9 cellular contexts compared by ENCODE assay signal in genomic region chr1:30719406-30720270, GRCh38. TPM values are rescaled to one million over a fixed set of nuclear protein-coding genes. Genes with fewer than 3 reads are reported as not detected.
DNase-seq lines count a peak whose midpoint lies in the region; ATAC-seq, FAIRE-seq and TF ChIP-seq lines count a peak whose summit lies in the region.
"Had no signal": no experiment of that assay in that cellular context is flagged by ENCODE, and none has a peak within 500 bp of the region (broad histone marks: within the 10 kb centered on the region; RNA-seq: fewer than 3 reads in every experiment).

No MANE protein-coding gene starts in this region.

- H3K18ac ChIP-seq in trophoblast cell (ENCODE audit: low read length), result no peak overlapping the region

- H3K36me3 ChIP-seq in SJCRH30, result no peaks in the 10 kb centered on the region
- no peaks in the 10 kb centered on the region for H3K36me3 ChIP-seq in trophoblast cell (ENCODE audit: control insufficient read depth in 1 of 2, insufficient read depth in 2 of 2, low read length in 2 of 2)

- peaks cover 8% of the 10 kb centered on the region for H3K9me3 Mint-ChIP-seq in activated T-cell treated with anti-CD3 and anti-CD28 coated beads, Interleukin-2, amount 50 U/mL, for 4 hours

- peaks cover 2% of the 10 kb centered on the region for H3K36me3 Mint-ChIP-seq in activated T-cell treated with anti-CD3 and anti-CD28 coated beads, Interleukin-2, amount 50 U/mL, for 4 hours (ENCODE audit: insufficient read depth)

- no peak overlapping the region for H4K12ac ChIP-seq in trophoblast cell (ENCODE audit: low read depth, low read length)

- H2AK5ac ChIP-seq in trophoblast cell (ENCODE audit: low read length), result no peak overlapping the region

- peak overlapping the region; percentile 93 for H3K4me2 ChIP-seq in trophoblast cell (ENCODE audit: low read length)

- peaks cover 3% of the 10 kb centered on the region for H3K79me2 ChIP-seq in trophoblast cell (ENCODE audit: control insufficient read depth, insufficient read depth, low read length, poor library complexity)

- ATAC-seq in activated T-cell treated with anti-CD3 and anti-CD28 coated beads, Interleukin-2, amount 50 U/mL, for 4 hours, result no peak

- H4K8ac ChIP-seq in trophoblast cell (ENCODE audit: low read depth, low read length), result no peak overlapping the region

- WGBS in trophoblast cell (ENCODE audit: extremely low coverage, insufficient coverage, insufficient read length), result no CpG with 5 or more reads among the region's 21 CpGs

- H3K9ac ChIP-seq in trophoblast cell (ENCODE audit: low read length), result peak overlapping the region; percentile 10

- H3K4me1 ChIP-seq in SJCRH30 (no peaks in the 10 kb centered on the region), trophoblast cell (ENCODE audit: control insufficient read depth in 1 of 2, insufficient read depth in 2 of 2, low read length in 2 of 2) (peaks cover 0 to 4% of the 10 kb centered on the region in 2 experiments)

- peak overlapping the region; percentile 86 for H3K4me3 Mint-ChIP-seq in activated T-cell treated with anti-CD3 and anti-CD28 coated beads, Interleukin-2, amount 50 U/mL, for 4 hours

- H3K79me1 ChIP-seq in trophoblast cell (ENCODE audit: low read length), result peaks cover 5% of the 10 kb centered on the region

- H2BK120ac ChIP-seq in trophoblast cell (ENCODE audit: insufficient read depth, low read length, poor library complexity), result no peak overlapping the region

- H3K4ac ChIP-seq in trophoblast cell (ENCODE audit: low read depth, low read length), result no peak overlapping the region

- H3K4me3 ChIP-seq in SJCRH30, result peak overlapping the region; percentile 62
- no peak overlapping the region for H3K4me3 ChIP-seq in trophoblast cell (ENCODE audit: low read depth, low read length)

- H3K23ac ChIP-seq in trophoblast cell (ENCODE audit: low read length), result no peak overlapping the region

- no peak overlapping the region for H4K91ac ChIP-seq in trophoblast cell (ENCODE audit: low read depth, low read length)

- H3K27me3 Mint-ChIP-seq in activated T-cell treated with anti-CD3 and anti-CD28 coated beads, Interleukin-2, amount 50 U/mL, for 4 hours (ENCODE audit: low read depth), result no peaks in the 10 kb centered on the region

- H3K14ac ChIP-seq in trophoblast cell (ENCODE audit: low read length), result no peak overlapping the region

- H3K27ac ChIP-seq in SJCRH30 (peak overlapping the region; percentile 85; the same call in 1 of the 2 replicates), epithelial cell of prostate (peak overlapping the region; percentile 84), trophoblast cell (ENCODE audit: low read depth, low read length) (no peak overlapping the region)

- H3K27me3 ChIP-seq in SJCRH30, result no peaks in the 10 kb centered on the region
- no peaks in the 10 kb centered on the region for H3K27me3 ChIP-seq in trophoblast cell (ENCODE audit: insufficient read depth, low read length)

- TF ChIP-seq POLR2A in erythroblast (IDR thresholded peaks at IDR 0.05; ENCODE audit: low read length), result no peak

- no peak overlapping the region for H2BK5ac ChIP-seq in trophoblast cell (ENCODE audit: low read depth, low read length, poor library complexity)

- no peak overlapping the region for H2AFZ ChIP-seq in trophoblast cell (ENCODE audit: insufficient read depth, low read length, poor library complexity)

- H3K4me1 Mint-ChIP-seq in activated T-cell treated with anti-CD3 and anti-CD28 coated beads, Interleukin-2, amount 50 U/mL, for 4 hours (ENCODE audit: low read depth), result peaks cover 33% of the 10 kb centered on the region

- no peak for FAIRE-seq in GM19239 (lab: Jason Lieb, UNC)
- FAIRE-seq: colon had no signal

- H2BK12ac ChIP-seq in trophoblast cell (ENCODE audit: low read length), result no peak overlapping the region

- peaks cover 3% of the 10 kb centered on the region; the same call in 1 of the 2 replicates for H3K9me3 ChIP-seq in SJCRH30 (replicated peaks)
- peaks cover 1% of the 10 kb centered on the region for H3K9me3 ChIP-seq in trophoblast cell (ENCODE audit: insufficient read depth, low read depth, low read length)

- DNase-seq in activated T-cell treated with anti-CD3 and anti-CD28 coated beads, Interleukin-2, amount 50 U/mL, for 4 hours, result no peak
- no peak for DNase-seq in activated T-cell treated with anti-CD3 and anti-CD28 coated beads, Interleukin-2, amount 50 U/mL, for 48 hours
- DNase-seq in SJCRH30 (peak in 1 of 2 experiments; percentile 95), epithelial cell of prostate (ENCODE audit: low read depth, low spot score) (no peak), trophoblast cell (peak; percentile 48 to 80), erythroblast (lab: John Stamatoyannopoulos, UW) (no peak), GM19239 (ENCODE audit: insufficient read length, low spot score) (no peak), cortex of kidney (lab: John Stamatoyannopoulos, UW) (no peak)

RNA-seq across cellular contexts. Expression of gene MATN1, which starts 3.7 kb away (rescaled TPM):
- total RNA-seq in activated T-cell treated with anti-CD3 and anti-CD28 coated beads, Interleukin-2, amount 50 U/mL, for 4 hours, result 1 to 10 TPM; 2.0 to 2.9 (median 2.3) TPM
- total RNA-seq in SJCRH30 (2014; rRNA removed; shearing (Covaris generic)), result 0.47 and 0.89 TPM in 2 replicates
- polyA plus RNA-seq in trophoblast cell (2013), result 0.04 and 0.10 TPM in 2 replicates

RNA-seq across cellular contexts. Expression of gene LAPTM5, which starts 37.9 kb away (rescaled TPM):
- total RNA-seq in activated T-cell treated with anti-CD3 and anti-CD28 coated beads, Interleukin-2, amount 50 U/mL, for 4 hours, result 10 to 100 TPM; 68.3 to 97.3 (median 86.8) TPM
- total RNA-seq in SJCRH30 (2014; rRNA removed; shearing (Covaris generic)), result 31.5 and 34.9 TPM in 2 replicates
- polyA plus RNA-seq in trophoblast cell (2013), result 0.30 and 0.33 TPM in 2 replicates

Comparison
In these comparisons a context has a peak if more than half of its experiments do, and no peak if none do; other contexts are left out.
1. DNase-seq: peak in trophoblast cell (2 of 2); none in activated T-cell treated with anti-CD3 and anti-CD28 coated beads, Interleukin-2, amount 50 U/mL, for 4 hours (single experiment), activated T-cell treated with anti-CD3 and anti-CD28 coated beads, Interleukin-2, amount 50 U/mL, for 48 hours (0 of 2), epithelial cell of prostate (single experiment), erythroblast (0 of 2), GM19239 (single experiment) and cortex of kidney (single experiment).